Comparison of ENCODE assay signal across 23 cellular contexts in genomic region chr16:1631230-1631629, GRCh38. TPM values are rescaled to one million over a fixed set of nuclear protein-coding genes. Genes with fewer than 3 reads are reported as not detected.
A peak's percentile ranks its signal among the peaks of the same experiment; 100 is the strongest.
DNase-seq lines count a peak whose midpoint lies in the region; ATAC-seq, FAIRE-seq and TF ChIP-seq lines count a peak whose summit lies in the region.
"Had no signal": no experiment of that assay in that cellular context is flagged by ENCODE, and none has a peak within 500 bp of the region (broad histone marks: within the 10 kb centered on the region; RNA-seq: fewer than 3 reads in every experiment).

No MANE protein-coding gene starts in this region.

- ATAC-seq in T-helper 17 cell (no peak), HG02678 (IDR thresholded peaks at IDR 0.05; ENCODE audit: unreplicated experiment) (no peak), HepG2 (no peak)
- ATAC-seq: SK-N-SH treated with all-trans-retinoic acid at 6 μM for 48 hours had no signal

- H3K4me1 Mint-ChIP-seq in T-helper 17 cell = peaks cover 19% of the 10 kb centered on the region

- no peak overlapping the region for H3K4me3 Mint-ChIP-seq in T-helper 17 cell
- H3K4me3 Mint-ChIP-seq: CD4-positive, alpha-beta T cell; IgD-negative memory B cell had no signal

- intact Hi-C loops in HepG2 (cut with micrococcal nuclease; ENCODE audit: unreplicated experiment) = no loop called here

- TF ChIP-seq POLR2A in HepG2 (IDR thresholded peaks at IDR 0.05; ENCODE audit: insufficient read depth in 1 of 2, low read depth in 2 of 2, low read length in 2 of 2) = no peak

- H3K79me2 ChIP-seq in HepG2 (ENCODE audit: insufficient read depth, low read length) = peaks cover 25% of the 10 kb centered on the region

- WGBS in HepG2 (ENCODE audit: low lambda C conversion rate) = 94% methylated on average over 9 of the region's 9 CpGs

- H4K20me1 ChIP-seq in HepG2 (ENCODE audit: insufficient read depth, low read length) = peaks cover 6% of the 10 kb centered on the region

- TF ChIP-seq EP300 in HepG2 (IDR thresholded peaks at IDR 0.05; ENCODE audit: low read depth in 2 of 2, low read length in 2 of 2) = no peak
- no peak for TF ChIP-seq EP300 in HepG2 (CRISPR knock-in tag; IDR thresholded peaks at IDR 0.05; ENCODE audit: borderline replicate concordance)

- H3K27ac Mint-ChIP-seq in T-helper 17 cell = peak overlapping the region; percentile 54
- H3K27ac Mint-ChIP-seq: CD4-positive, alpha-beta T cell had no signal

- H3K4me3 ChIP-seq in GM12865 (ENCODE audit: low read depth, low read length) (no peak overlapping the region), choroid plexus epithelial cell (ENCODE audit: low read depth, low read length) (no peak overlapping the region), HepG2 (replicated peaks in 1 of 3; ENCODE audit: insufficient read depth in 1 of 3, low read depth in 2 of 3, low read length in 3 of 3) (no peak overlapping the region)
- H3K4me3 ChIP-seq: Peyer's patch had no signal

- peaks cover 28 to 78% of the 10 kb centered on the region in 2 experiments for H3K36me3 ChIP-seq in HepG2 (replicated peaks in 1 of 2; ENCODE audit: control insufficient read depth in 1 of 2, insufficient read depth in 2 of 2, low read length in 2 of 2)

- no peak overlapping the region for H3K4me2 ChIP-seq in HepG2 (ENCODE audit: low read depth, low read length)

- in situ Hi-C loops in HepG2 (cut with HindIII; ENCODE audit: extremely low pct_ligation_motif_present, low pct_unique_long_range_greater_than_20kb) = no loop called here

- H3K27me3 Mint-ChIP-seq in T-helper 17 cell = no peaks in the 10 kb centered on the region
- H3K27me3 Mint-ChIP-seq: CD4-positive, alpha-beta T cell; IgD-negative memory B cell had no signal

- no TSS peak for BruUV-seq in HepG2 (replicated peaks; lab: Mats Ljungman, UMichigan)

- FAIRE-seq in HepG2 (lab: Jason Lieb, UNC) = no peak
- FAIRE-seq: GM19239, H54 had no signal

- CTCF ChIA-PET in HepG2 (lab: Yijun Ruan, JAX; ENCODE audit: low intra/inter-chr PET ratio, low total read pairs) = no interaction called here

- peaks cover 5% of the 10 kb centered on the region for H3K36me3 Mint-ChIP-seq in T-helper 17 cell (ENCODE audit: low read depth)

- TF ChIP-seq CTCF in GM12865 (IDR thresholded peaks at IDR 0.05; ENCODE audit: insufficient read depth, low read depth, low read length, missing control alignments) = peak; percentile 2
- TF ChIP-seq CTCF in choroid plexus epithelial cell (conservative IDR thresholded peaks at IDR 0.05; ENCODE audit: low read depth, low read length) = peak; percentile 1
- TF ChIP-seq CTCF in HepG2 (CRISPR knock-in tag; IDR thresholded peaks at IDR 0.05) = no peak

- H3K9ac ChIP-seq in HepG2 (ENCODE audit: insufficient read depth, low read depth, low read length) = no peak overlapping the region

- H3K4me1 ChIP-seq in HepG2 (ENCODE audit: insufficient read depth, low read length) = no peaks in the 10 kb centered on the region
- H3K4me1 ChIP-seq: BE2C, Peyer's patch had no signal

- POLR2A ChIA-PET in HepG2 (lab: Yijun Ruan, JAX) = no interaction called here

- H3K9me3 ChIP-seq in T-helper 17 cell (ENCODE audit: control insufficient read depth, low read length, poor library complexity, severe bottlenecking) (no peaks in the 10 kb centered on the region), HepG2 (ENCODE audit: low read length) (no peaks in the 10 kb centered on the region)
- H3K9me3 ChIP-seq: BE2C, Peyer's patch had no signal

- DNase-seq in GM12865 (ENCODE audit: low read depth) (no peak), T-helper 17 cell (no peak), choroid plexus epithelial cell (ENCODE audit: low read depth) (no peak), NCI-H524 (lab: John Stamatoyannopoulos, UW) (no peak), HepG2 (ENCODE audit: low spot score) (no peak), CD1c-positive myeloid dendritic cell (ENCODE audit: extremely low spot score) (no peak)
- DNase-seq: BE2C; CD4-positive, alpha-beta T cell; COR-L47; DMS 273 treated with DMSO at 0.1 percent for 48 hours; DMS79 treated with DMSO at 0.1 percent for 48 hours; NCI-H1694; NCI-H2081; NCI-H2171; NCI-H345; NCI-H524 treated with DMSO at 0.1 percent for 48 hours; NCI-H82; Peyer's patch had no signal

- no peak overlapping the region for H3K27ac ChIP-seq in HepG2 (ENCODE audit: extremely low read length, insufficient read depth, low read length)
- H3K27ac ChIP-seq: Peyer's patch had no signal

- H2AFZ ChIP-seq in HepG2 (ENCODE audit: low read length) = no peak overlapping the region

- TF ChIP-seq RAD21 in HepG2 (CRISPR knock-in tag; IDR thresholded peaks at IDR 0.05) = no peak

- H3K27me3 ChIP-seq in HepG2 (ENCODE audit: control insufficient read depth in 1 of 2, insufficient read depth in 2 of 2, low read length in 2 of 2) = no peaks in the 10 kb centered on the region
- H3K27me3 ChIP-seq: BE2C, Peyer's patch had no signal

RNA-seq across cellular contexts. Expression of gene CRAMP1, which starts 19.1 kb away (rescaled TPM):
- 10 to 100 TPM; 22.8 to 28.6 TPM for total RNA-seq in T-helper 17 cell
- total RNA-seq in HepG2 (2016; rRNA removed; fragmentation: Illumina TruSeq; extraction: Trizol) = 6.6 and 6.8 TPM in 2 replicates
- 4.6 and 4.8 TPM in 2 replicates for total RNA-seq in HepG2 (2016; cell fraction: cytosol; rRNA removed; fragmentation: Illumina TruSeq; extraction: Trizol; ENCODE audit: low read depth)
- 4.8 and 6.7 TPM in 2 replicates for total RNA-seq in HepG2 (2016; cell fraction: insoluble cytoplasmic fraction; rRNA removed; fragmentation: Illumina TruSeq; extraction: Trizol)
- total RNA-seq in HepG2 (2016; cell fraction: membrane; rRNA removed; fragmentation: Illumina TruSeq; extraction: Trizol) = 3.4 and 4.3 TPM in 2 replicates
- 8.4 and 8.5 TPM in 2 replicates for total RNA-seq in HepG2 (2016; cell fraction: nucleus; rRNA removed; fragmentation: Illumina TruSeq; extraction: Trizol)
- 9.7 and 13.0 TPM in 2 replicates for polyA plus RNA-seq in HepG2 (2011; rRNA removed)
- 5.7 and 6.6 TPM in 2 replicates for polyA plus RNA-seq in HepG2 (2011; cell fraction: cytosol; rRNA removed)
- polyA plus RNA-seq in HepG2 (2011; cell fraction: nucleus; rRNA removed) = 25.2 and 30.8 TPM in 2 replicates
- polyA plus RNA-seq in HepG2 (2012) = 6.5 and 9.3 TPM in 2 replicates
- 0.15 and 0.21 TPM in 2 replicates for polyA plus RNA-seq in HepG2 (2016; cell fraction: cytosol; fragmentation: Illumina TruSeq; extraction: Trizol; ENCODE audit: low read depth)
- polyA plus RNA-seq in HepG2 (2016; cell fraction: insoluble cytoplasmic fraction; fragmentation: Illumina TruSeq; extraction: Trizol; ENCODE audit: low read depth) = 3.6 and 5.5 TPM in 2 replicates
- 0.46 and 0.65 TPM in 2 replicates for polyA plus RNA-seq in HepG2 (2016; cell fraction: membrane; fragmentation: Illumina TruSeq; extraction: Trizol; ENCODE audit: low read depth)
- polyA plus RNA-seq in HepG2 (2016; cell fraction: nucleus; fragmentation: Illumina TruSeq; extraction: Trizol; ENCODE audit: insufficient read depth, low read depth) = 24.3 and 25.2 TPM in 2 replicates
- 18.6 and 18.8 TPM in 2 replicates for polyA minus RNA-seq in HepG2 (2011; rRNA and poly(A)+ RNA removed; ENCODE audit: low replicate concordance)
- polyA minus RNA-seq in HepG2 (2011; cell fraction: cytosol; rRNA and poly(A)+ RNA removed) = 7.2 and 8.2 TPM in 2 replicates
- 9.7 and 13.7 TPM in 2 replicates for polyA minus RNA-seq in HepG2 (2011; cell fraction: nucleus; rRNA and poly(A)+ RNA removed)

RNA-seq across cellular contexts. Expression of gene IFT140, which starts 19.4 kb away (rescaled TPM):
- total RNA-seq in T-helper 17 cell = 1 to 10 TPM; 5.5 to 7.9 TPM
- total RNA-seq in HepG2 (2016; rRNA removed; fragmentation: Illumina TruSeq; extraction: Trizol) = 7.8 and 9.5 TPM in 2 replicates
- 2.3 and 2.6 TPM in 2 replicates for total RNA-seq in HepG2 (2016; cell fraction: cytosol; rRNA removed; fragmentation: Illumina TruSeq; extraction: Trizol; ENCODE audit: low read depth)
- 7.1 and 10.5 TPM in 2 replicates for total RNA-seq in HepG2 (2016; cell fraction: insoluble cytoplasmic fraction; rRNA removed; fragmentation: Illumina TruSeq; extraction: Trizol)
- total RNA-seq in HepG2 (2016; cell fraction: membrane; rRNA removed; fragmentation: Illumina TruSeq; extraction: Trizol) = 3.8 TPM in 2 replicates
- 11.8 and 12.8 TPM in 2 replicates for total RNA-seq in HepG2 (2016; cell fraction: nucleus; rRNA removed; fragmentation: Illumina TruSeq; extraction: Trizol)
- 5.8 and 7.0 TPM in 2 replicates for polyA plus RNA-seq in HepG2 (2011; rRNA removed)
- polyA plus RNA-seq in HepG2 (2011; cell fraction: cytosol; rRNA removed) = 2.9 and 4.1 TPM in 2 replicates
- polyA plus RNA-seq in HepG2 (2011; cell fraction: nucleus; rRNA removed) = 37.4 and 49.4 TPM in 2 replicates
- polyA plus RNA-seq in HepG2 (2012) = 6.3 and 6.8 TPM in 2 replicates
- 0.67 and 0.86 TPM in 2 replicates for polyA plus RNA-seq in HepG2 (2016; cell fraction: cytosol; fragmentation: Illumina TruSeq; extraction: Trizol; ENCODE audit: low read depth)
- 3.7 and 5.8 TPM in 2 replicates for polyA plus RNA-seq in HepG2 (2016; cell fraction: insoluble cytoplasmic fraction; fragmentation: Illumina TruSeq; extraction: Trizol; ENCODE audit: low read depth)
- 1.1 and 1.2 TPM in 2 replicates for polyA plus RNA-seq in HepG2 (2016; cell fraction: membrane; fragmentation: Illumina TruSeq; extraction: Trizol; ENCODE audit: low read depth)
- 22.2 TPM in 2 replicates for polyA plus RNA-seq in HepG2 (2016; cell fraction: nucleus; fragmentation: Illumina TruSeq; extraction: Trizol; ENCODE audit: insufficient read depth, low read depth)
- polyA minus RNA-seq in HepG2 (2011; rRNA and poly(A)+ RNA removed; ENCODE audit: low replicate concordance) = 16.9 and 18.0 TPM in 2 replicates
- 3.3 and 3.7 TPM in 2 replicates for polyA minus RNA-seq in HepG2 (2011; cell fraction: cytosol; rRNA and poly(A)+ RNA removed)
- 21.0 and 26.9 TPM in 2 replicates for polyA minus RNA-seq in HepG2 (2011; cell fraction: nucleus; rRNA and poly(A)+ RNA removed)

RNA-seq across cellular contexts. Expression of gene JPT2, which starts 46.8 kb away (rescaled TPM):
- total RNA-seq in T-helper 17 cell (10 to 100 TPM; 11.6 to 14.4 TPM), HepG2 (2016; rRNA removed; fragmentation: Illumina TruSeq; extraction: Trizol) (89.4 and 127 TPM in 2 replicates)
- total RNA-seq in HepG2 (2016; cell fraction: cytosol; rRNA removed; fragmentation: Illumina TruSeq; extraction: Trizol; ENCODE audit: low read depth) = 11.5 and 13.4 TPM in 2 replicates
- 91.5 and 117 TPM in 2 replicates for total RNA-seq in HepG2 (2016; cell fraction: insoluble cytoplasmic fraction; rRNA removed; fragmentation: Illumina TruSeq; extraction: Trizol)
- 52.3 and 54.3 TPM in 2 replicates for total RNA-seq in HepG2 (2016; cell fraction: membrane; rRNA removed; fragmentation: Illumina TruSeq; extraction: Trizol)
- 37.4 and 43.4 TPM in 2 replicates for total RNA-seq in HepG2 (2016; cell fraction: nucleus; rRNA removed; fragmentation: Illumina TruSeq; extraction: Trizol)
- polyA plus RNA-seq in HepG2 (2011; rRNA removed) = 52.5 and 53.5 TPM in 2 replicates
- 36.8 and 43.8 TPM in 2 replicates for polyA plus RNA-seq in HepG2 (2011; cell fraction: cytosol; rRNA removed)
- polyA plus RNA-seq in HepG2 (2011; cell fraction: nucleus; rRNA removed) = 36.7 and 43.7 TPM in 2 replicates
- polyA plus RNA-seq in HepG2 (2012) = 50.1 and 68.5 TPM in 2 replicates
- polyA plus RNA-seq in HepG2 (2016; cell fraction: cytosol; fragmentation: Illumina TruSeq; extraction: Trizol; ENCODE audit: low read depth) = 14.3 TPM in 2 replicates
- 154 and 168 TPM in 2 replicates for polyA plus RNA-seq in HepG2 (2016; cell fraction: insoluble cytoplasmic fraction; fragmentation: Illumina TruSeq; extraction: Trizol; ENCODE audit: low read depth)
- polyA plus RNA-seq in HepG2 (2016; cell fraction: membrane; fragmentation: Illumina TruSeq; extraction: Trizol; ENCODE audit: low read depth) = 39.8 and 39.9 TPM in 2 replicates
- polyA plus RNA-seq in HepG2 (2016; cell fraction: nucleus; fragmentation: Illumina TruSeq; extraction: Trizol; ENCODE audit: insufficient read depth, low read depth) = 63.6 and 72.2 TPM in 2 replicates
- polyA minus RNA-seq in HepG2 (2011; rRNA and poly(A)+ RNA removed; ENCODE audit: low replicate concordance) = 35.4 and 60.1 TPM in 2 replicates
- polyA minus RNA-seq in HepG2 (2011; cell fraction: cytosol; rRNA and poly(A)+ RNA removed) = 24.4 and 29.2 TPM in 2 replicates
- 24.2 and 25.5 TPM in 2 replicates for polyA minus RNA-seq in HepG2 (2011; cell fraction: nucleus; rRNA and poly(A)+ RNA removed)
